In genomic region chr9:137745541-137745991, GRCh38 we compare ENCODE assay signal across 1 cellular context.
TF ChIP-seq lines count a peak whose summit lies in the region.

No MANE protein-coding gene starts in this region.

TF ChIP-seq in SK-N-SH, 30 proteins besides CTCF, POLR2A, EP300 and RAD21 (continued from another document):
- TF ChIP-seq EZH2phosphoT487 (IDR thresholded peaks at IDR 0.05; ENCODE audit: borderline replicate concordance, low read depth), result no peak
- TF ChIP-seq TAF1 (IDR thresholded peaks at IDR 0.05; ENCODE audit: borderline replicate concordance, low read depth, low read length), result no peak
- TF ChIP-seq SIN3A (IDR thresholded peaks at IDR 0.05; ENCODE audit: borderline replicate concordance, low read depth, low read length), result no peak
